ENCODE assay signal across 17 cellular contexts in genomic region chr16:57574086-57574485, GRCh38. TPM values are rescaled to one million over a fixed set of nuclear protein-coding genes. Genes with fewer than 3 reads are reported as not detected.
"Had no signal": no experiment of that assay in that cellular context is flagged by ENCODE, and none has a peak within 500 bp of the region (broad histone marks: within the 10 kb centered on the region; RNA-seq: fewer than 3 reads in every experiment).

No MANE protein-coding gene starts in this region.

- H3K27me3 Mint-ChIP-seq: activated B cell treated with CpG ODN at 0.5 μM for 24 hours; activated CD4-positive, alpha-beta T cell treated with anti-CD3 and anti-CD28 coated beads, Interleukin-2, amount 10 ng/mL, durations not matched to agents 24 days and 14 days; activated naive CD4-positive, alpha-beta T cell treated with anti-CD3 and anti-CD28 coated beads, Interleukin-2, amount 10 ng/mL, durations not matched to agents 7 days and 5 days; central memory CD8-positive, alpha-beta T cell; stimulated activated naive CD8-positive, alpha-beta T cell treated with anti-CD3 and anti-CD28 coated beads, Interleukin-15, amount 100 ng/mL, for 72 hours had no signal

- H3K27me3 ChIP-seq: ascending aorta, colonic mucosa, transverse colon, vagina had no signal

- H3K27ac Mint-ChIP-seq: activated naive CD4-positive, alpha-beta T cell treated with anti-CD3 and anti-CD28 coated beads, Interleukin-2, amount 10 ng/mL, durations not matched to agents 7 days and 5 days; stimulated activated naive CD8-positive, alpha-beta T cell treated with anti-CD3 and anti-CD28 coated beads, Interleukin-15, amount 100 ng/mL, for 72 hours had no signal

- H3K9me3 Mint-ChIP-seq: activated B cell treated with CpG ODN at 0.5 μM for 24 hours; central memory CD8-positive, alpha-beta T cell had no signal

- H3K4me1 ChIP-seq: ascending aorta, colonic mucosa had no signal

- DNase-seq: activated B cell treated with CpG ODN at 0.5 μM for 24 hours; activated CD4-positive, alpha-beta T cell treated with anti-CD3 and anti-CD28 coated beads, Interleukin-2, amount 10 ng/mL, durations not matched to agents 24 days and 14 days; activated effector memory CD4-positive, alpha-beta T cell treated with Interleukin-2 at 50 U/mL for 16 hours; activated naive CD4-positive, alpha-beta T cell treated with anti-CD3 and anti-CD28 coated beads, Interleukin-2, amount 10 ng/mL, durations not matched to agents 7 days and 5 days; colonic mucosa; hypothalamus; posterior cingulate gyrus; sigmoid colon; stimulated activated naive CD8-positive, alpha-beta T cell treated with anti-CD3 and anti-CD28 coated beads, Interleukin-15, amount 100 ng/mL, for 72 hours; transverse colon had no signal

- H3K4me3 Mint-ChIP-seq: activated B cell treated with CpG ODN at 0.5 μM for 24 hours; activated CD4-positive, alpha-beta T cell treated with anti-CD3 and anti-CD28 coated beads, Interleukin-2, amount 10 ng/mL, durations not matched to agents 24 days and 14 days; activated naive CD4-positive, alpha-beta T cell treated with anti-CD3 and anti-CD28 coated beads, Interleukin-2, amount 10 ng/mL, durations not matched to agents 7 days and 5 days; central memory CD8-positive, alpha-beta T cell; stimulated activated naive CD8-positive, alpha-beta T cell treated with anti-CD3 and anti-CD28 coated beads, Interleukin-15, amount 100 ng/mL, for 72 hours had no signal

- H3K4me3 ChIP-seq: ascending aorta, colonic mucosa, lung, sigmoid colon, suprapubic skin, transverse colon, vagina had no signal

- H3K36me3 ChIP-seq: ascending aorta, colonic mucosa, sigmoid colon, suprapubic skin, transverse colon, vagina had no signal

- H3K9me3 ChIP-seq: ascending aorta, colonic mucosa, sigmoid colon, suprapubic skin, transverse colon, vagina had no signal

- H3K27ac ChIP-seq: ascending aorta, colonic mucosa, sigmoid colon, suprapubic skin, transverse colon, vagina had no signal

RNA-seq across cellular contexts. Expression of gene ADGRG5, which starts 31.6 kb away (rescaled TPM):
- total RNA-seq: ascending aorta, renal cortical epithelial cell had no signal
- polyA plus RNA-seq: keratinocyte had no signal
